In genomic region chr6:3906191-3907019, GRCh38 we compare ENCODE assay signal across 1 cellular context.
TF ChIP-seq lines count a peak whose summit lies in the region.

No MANE protein-coding gene starts in this region.

TF ChIP-seq in HepG2, 621 proteins besides CTCF, POLR2A, EP300 and RAD21 (continued from another document and continues in another):
- peak; percentile 80 for TF ChIP-seq ZFP91 (CRISPR knock-in tag; IDR thresholded peaks at IDR 0.05; ENCODE audit: borderline replicate concordance)
- TF ChIP-seq SCMH1 (CRISPR knock-in tag; IDR thresholded peaks at IDR 0.05; ENCODE audit: borderline replicate concordance) = no peak
- TF ChIP-seq FOXK1 (CRISPR knock-in tag; IDR thresholded peaks at IDR 0.05; ENCODE audit: borderline replicate concordance, low read depth) = peak; percentile 75; the same call in 1 of the 2 replicates
- no peak for TF ChIP-seq ARNT (IDR thresholded peaks at IDR 0.05)
- TF ChIP-seq RBAK (CRISPR knock-in tag; IDR thresholded peaks at IDR 0.05) = peak; percentile 65; the same call in 1 of the 2 replicates
- TF ChIP-seq KAT7 (CRISPR knock-in tag; IDR thresholded peaks at IDR 0.05; ENCODE audit: borderline replicate concordance) = no peak
- TF ChIP-seq ZBTB4 (CRISPR knock-in tag; IDR thresholded peaks at IDR 0.05; ENCODE audit: borderline replicate concordance) = peak; percentile 91; the same call in 1 of the 2 replicates
- no peak for TF ChIP-seq SNRNP70 (IDR thresholded peaks at IDR 0.05; ENCODE audit: low read depth, low read length)
- TF ChIP-seq AFF4 (CRISPR knock-in tag; IDR thresholded peaks at IDR 0.05) = no peak
- peak; percentile 76 for TF ChIP-seq MAFF (IDR thresholded peaks at IDR 0.05; ENCODE audit: low read depth, low read length)
- TF ChIP-seq RERE (CRISPR knock-in tag; IDR thresholded peaks at IDR 0.05; ENCODE audit: low read depth) = peak; percentile 59; the same call in 1 of the 2 replicates
- peak; percentile 96 for TF ChIP-seq ZGPAT (CRISPR knock-in tag; IDR thresholded peaks at IDR 0.05)
- peak; percentile 85; the same call in 1 of the 2 replicates for TF ChIP-seq ESRRA (CRISPR knock-in tag; IDR thresholded peaks at IDR 0.05; ENCODE audit: low read depth)
- TF ChIP-seq HMGA1 (CRISPR knock-in tag; conservative IDR thresholded peaks at IDR 0.05) = no peak
- peak; percentile 90 for TF ChIP-seq ZNF775 (CRISPR knock-in tag; IDR thresholded peaks at IDR 0.05; ENCODE audit: borderline replicate concordance)
- TF ChIP-seq ZNF883 (CRISPR knock-in tag; IDR thresholded peaks at IDR 0.05; ENCODE audit: not compliant biosample characterization) = peak; percentile 77
- TF ChIP-seq JUND (CRISPR knock-in tag; IDR thresholded peaks at IDR 0.05) = no peak; the same call in 1 of the 2 replicates
- TF ChIP-seq RARA (CRISPR knock-in tag; IDR thresholded peaks at IDR 0.05) = peak; percentile 93
- TF ChIP-seq ZNF770 (CRISPR knock-in tag; IDR thresholded peaks at IDR 0.05) = peak; percentile 48; the same call in 1 of the 2 replicates
- peak; percentile 97 for TF ChIP-seq CCDC6 (CRISPR knock-in tag; IDR thresholded peaks at IDR 0.05)
- no peak for TF ChIP-seq ZNF530 (CRISPR knock-in tag; IDR thresholded peaks at IDR 0.05; ENCODE audit: low read depth)
- peak; percentile 82; the same call in 1 of the 2 replicates for TF ChIP-seq ZNF674 (CRISPR knock-in tag; IDR thresholded peaks at IDR 0.05; ENCODE audit: low read depth)
- no peak for TF ChIP-seq CENPX (CRISPR knock-in tag; IDR thresholded peaks at IDR 0.05)
- 0 out of 2 replicates have a peak, but pooled peaks have one; percentile 33 for TF ChIP-seq ZNF253 (CRISPR knock-in tag; IDR thresholded peaks at IDR 0.05; ENCODE audit: borderline replicate concordance)
- TF ChIP-seq ZUFSP (CRISPR knock-in tag; IDR thresholded peaks at IDR 0.05; ENCODE audit: borderline replicate concordance) = no peak
- no peak for TF ChIP-seq ZC3H4 (CRISPR knock-in tag; IDR thresholded peaks at IDR 0.05; ENCODE audit: borderline replicate concordance)
- TF ChIP-seq ZBTB20 (CRISPR knock-in tag; IDR thresholded peaks at IDR 0.05; ENCODE audit: borderline replicate concordance, low read depth) = peak; percentile 86; the same call in 1 of the 2 replicates
- TF ChIP-seq NFKB2 (CRISPR knock-in tag; IDR thresholded peaks at IDR 0.05; ENCODE audit: borderline replicate concordance) = peak; percentile 96
- peak; percentile 86; the same call in 1 of the 2 replicates for TF ChIP-seq RFXANK (CRISPR knock-in tag; IDR thresholded peaks at IDR 0.05)
- TF ChIP-seq ZNF329 (CRISPR knock-in tag; IDR thresholded peaks at IDR 0.05; ENCODE audit: low read depth) = 0 out of 2 replicates have a peak, but pooled peaks have one; percentile 74
- TF ChIP-seq RBM39 (IDR thresholded peaks at IDR 0.05; ENCODE audit: low read depth, low read length, poor library complexity, severe bottlenecking) = peak; percentile 38
- no peak for TF ChIP-seq FOSL1 (CRISPR knock-in tag; IDR thresholded peaks at IDR 0.05; ENCODE audit: borderline replicate concordance)
- TF ChIP-seq BHLHE40 (IDR thresholded peaks at IDR 0.05; ENCODE audit: low read length) = peak; percentile 90
- TF ChIP-seq POGK (CRISPR knock-in tag; conservative IDR thresholded peaks at IDR 0.05) = peak; percentile 58; the same call in 1 of the 2 replicates
